ENCODE assay signal across 10 cellular contexts in the genomic region with DNA sequence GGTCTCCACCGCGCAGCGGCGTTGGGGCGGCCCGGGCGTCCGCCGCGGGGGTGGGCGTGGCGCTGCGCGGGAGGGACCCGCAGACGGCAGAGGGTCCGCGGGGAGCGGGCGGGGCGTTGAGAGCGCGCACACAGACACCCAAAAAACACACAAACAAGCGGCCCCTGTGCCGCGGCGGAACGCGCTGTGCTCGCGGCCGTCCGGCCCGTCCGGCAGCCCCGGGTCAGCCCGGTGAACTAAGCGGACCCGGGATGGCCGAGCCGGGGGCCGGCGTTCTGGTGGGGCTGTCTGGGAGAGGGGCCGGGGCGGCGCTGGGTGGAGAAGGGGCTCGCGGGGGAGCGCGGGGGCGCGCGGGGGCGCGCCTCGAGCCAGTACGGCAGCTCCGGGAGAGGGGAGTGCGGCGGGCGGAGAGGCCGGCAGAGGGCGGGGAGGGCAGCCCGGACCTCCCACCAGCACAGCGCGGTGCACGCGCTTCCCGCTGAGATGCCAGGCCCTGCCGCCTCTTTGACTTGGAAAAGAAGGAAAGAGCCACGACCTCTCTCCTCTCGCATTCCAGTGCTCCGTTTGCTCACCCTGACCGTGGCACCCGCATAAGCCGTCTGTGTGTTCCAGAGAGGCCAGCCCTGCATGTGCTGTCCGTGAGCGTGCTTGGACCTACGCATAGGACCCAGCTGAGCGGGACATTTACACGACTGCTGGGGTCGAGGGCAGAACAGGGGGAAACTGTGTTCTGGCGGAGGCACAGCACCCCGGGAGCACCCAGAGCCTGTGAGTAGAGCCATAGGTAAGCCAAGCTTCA. TPM values are rescaled to one million over a fixed set of nuclear protein-coding genes. Genes with fewer than 3 reads are reported as not detected.
A peak's percentile ranks its signal among the peaks of the same experiment; 100 is the strongest.
DNase-seq lines count a peak whose midpoint lies in the region; ATAC-seq and TF ChIP-seq lines count a peak whose summit lies in the region.
"Had no signal": no experiment of that assay in that cellular context is flagged by ENCODE, and none has a peak within 500 bp of the region (broad histone marks: within the 10 kb centered on the region; RNA-seq: fewer than 3 reads in every experiment).

No MANE protein-coding gene starts in this region.

- H2BK15ac ChIP-seq in neuronal stem cell (ENCODE audit: low read length): peak overlapping the region; percentile 88

- H3K27me3 ChIP-seq in neuronal stem cell (ENCODE audit: control insufficient read depth in 3 of 3, insufficient read depth in 3 of 3, low read depth in 1 of 3, low read length in 3 of 3): peaks cover 0 to 77% (median 41%) of the 10 kb centered on the region in 3 experiments

- DNase-seq in AG08395 (ENCODE audit: low spot score) (peak; percentile 38), NCI-H69 (lab: John Stamatoyannopoulos, UW) (peak; percentile 60), foreskin fibroblast (peak in 1 of 2 donors; percentile 35), neuronal stem cell (ENCODE audit: low spot score) (peak; percentile 42), SW 1271 (lab: John Stamatoyannopoulos, UW) (no peak), pons (ENCODE audit: low spot score) (no peak), NCI-H2196 (lab: John Stamatoyannopoulos, UW; ENCODE audit: unreplicated experiment) (no peak)
- DNase-seq: activated B cell treated with CpG ODN at 0.5 μM for 24 hours, kidney had no signal

- no peak overlapping the region for H3K27ac ChIP-seq in neuronal stem cell (replicated peaks; ENCODE audit: low read length)

- H3K4me1 ChIP-seq in neuronal stem cell (ENCODE audit: control insufficient read depth in 2 of 2, insufficient read depth in 1 of 2, low read depth in 1 of 2, low read length in 2 of 2): peaks cover 0 to 14% of the 10 kb centered on the region in 2 donors

- H3K4me3 ChIP-seq in foreskin fibroblast (ENCODE audit: low read depth in 1 of 2, low read length in 2 of 2) (peak overlapping the region; percentile 17 to 33), neuronal stem cell (ENCODE audit: low read length in 2 of 2) (peak overlapping the region; percentile 45 to 76)

- peak overlapping the region; percentile 42 for H2AK5ac ChIP-seq in neuronal stem cell (ENCODE audit: low read depth, low read length)

- peak overlapping the region; percentile 49 for H2BK12ac ChIP-seq in neuronal stem cell (ENCODE audit: low read length)

- peak overlapping the region; percentile 95 for H3K14ac ChIP-seq in neuronal stem cell (ENCODE audit: low read length)

- H3K79me1 ChIP-seq in neuronal stem cell (ENCODE audit: low read depth, low read length): no peaks in the 10 kb centered on the region

- H3K9ac ChIP-seq in neuronal stem cell (ENCODE audit: low read depth, low read length, poor library complexity): peak overlapping the region; percentile 56

- H2BK120ac ChIP-seq in neuronal stem cell (ENCODE audit: low read depth, low read length): no peak overlapping the region

- H3K36me3 ChIP-seq in neuronal stem cell (replicated peaks in 1 of 2; ENCODE audit: control insufficient read depth in 2 of 2, insufficient read depth in 2 of 2, low read length in 2 of 2): no peaks in the 10 kb centered on the region

- H3K4ac ChIP-seq in neuronal stem cell (ENCODE audit: low read length): peak overlapping the region; percentile 24

- H3K23ac ChIP-seq in neuronal stem cell (ENCODE audit: low read depth, low read length, poor library complexity): no peak overlapping the region

- H3K18ac ChIP-seq in neuronal stem cell (ENCODE audit: low read length): peak overlapping the region; percentile 94

- H3K9me3 ChIP-seq in neuronal stem cell (replicated peaks in 1 of 2; ENCODE audit: control insufficient read depth in 2 of 2, insufficient read depth in 1 of 2, low read depth in 1 of 2, low read length in 2 of 2): peaks cover 0 to 2% of the 10 kb centered on the region in 2 donors

- no peak overlapping the region for H4K8ac ChIP-seq in neuronal stem cell (ENCODE audit: low read depth, low read length)

- no CpG with 5 or more reads among the region's 84 CpGs for WGBS in neuronal stem cell (ENCODE audit: extremely low coverage in 2 of 2, insufficient read length in 2 of 2, insufficient replicate concordance in 1 of 2), 2 donors

- TF ChIP-seq CTCF in foreskin fibroblast (IDR thresholded peaks at IDR 0.05; ENCODE audit: low read depth, low read length): no peak

- ATAC-seq in HG02870 (IDR thresholded peaks at IDR 0.05; ENCODE audit: unreplicated experiment): no peak

- no peak overlapping the region for H4K91ac ChIP-seq in neuronal stem cell (ENCODE audit: low read depth, low read length, poor library complexity)

- H2AFZ ChIP-seq in neuronal stem cell (ENCODE audit: low read length): peak overlapping the region; percentile 84

- no peak overlapping the region for H2BK5ac ChIP-seq in neuronal stem cell (ENCODE audit: low read length)

- peak overlapping the region; percentile 75 for H3K4me2 ChIP-seq in neuronal stem cell (ENCODE audit: insufficient read depth, low read length, poor library complexity, severe bottlenecking)

RNA-seq across cellular contexts. Expression of a gene that starts 10.3 kb away (rescaled TPM):
- polyA plus RNA-seq in neuronal stem cell (2013, experiment 1 of 2): 0.18 TPM
- 0.22 TPM for polyA plus RNA-seq in neuronal stem cell (2013, experiment 2 of 2)

RNA-seq across cellular contexts. Expression of a gene that starts 59.0 kb away (rescaled TPM):
- 0.08 TPM for polyA plus RNA-seq in neuronal stem cell (2013, experiment 1 of 2)
- 0.07 TPM for polyA plus RNA-seq in neuronal stem cell (2013, experiment 2 of 2)

Comparison
In these comparisons a context has a peak if more than half of its experiments do, and no peak if none do; other contexts are left out.
1. DNase-seq: peak in AG08395 (single experiment), NCI-H69 (single experiment) and neuronal stem cell (single experiment); none in SW 1271 (0 of 2), pons (single experiment) and NCI-H2196 (single experiment).